Comparison of ENCODE assay signal across 26 cellular contexts in the genomic region with DNA sequence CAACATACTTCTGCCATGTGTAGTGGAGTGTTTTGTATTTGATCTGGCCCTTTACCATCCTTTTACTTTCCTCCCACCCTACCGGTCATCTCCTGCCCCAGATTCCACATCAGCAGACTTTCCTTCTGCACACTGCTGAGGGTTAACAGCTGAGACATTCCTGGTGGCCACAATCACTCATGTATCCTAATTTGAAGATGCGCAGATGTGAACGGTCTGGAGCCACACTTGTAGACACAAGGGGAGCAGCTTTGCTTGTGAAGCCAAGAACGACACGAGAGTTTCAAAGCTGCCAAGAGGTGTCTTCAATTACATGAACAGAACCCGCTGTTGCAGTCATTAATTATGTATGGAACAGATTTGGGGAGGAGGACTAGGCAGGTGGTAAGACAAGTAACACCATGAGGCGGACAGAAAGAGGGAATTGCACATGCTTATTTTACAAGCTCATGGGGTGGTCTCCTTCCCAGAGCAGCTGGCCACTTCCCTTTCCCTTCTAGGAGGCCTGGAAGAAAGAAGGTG.
"Had no signal": no experiment of that assay in that cellular context is flagged by ENCODE, and none has a peak within 500 bp of the region (broad histone marks: within the 10 kb centered on the region; RNA-seq: fewer than 3 reads in every experiment).

No MANE protein-coding gene starts in this region.

- DNase-seq: dorsolateral prefrontal cortex; effector CD8-positive, alpha-beta T cell; endodermal cell; foreskin fibroblast; gastrocnemius medialis; heart left ventricle; kidney; mesenchymal stem cell; mucosa of descending colon; naive thymus-derived CD4-positive, alpha-beta T cell; stimulated activated CD4-positive, alpha-beta T cell treated with anti-CD3 and anti-CD28 coated beads, Interleukin-2, amount 100 ng/mL, for 24 hours; stimulated activated CD4-positive, alpha-beta T cell treated with anti-CD3 and anti-CD28 coated beads, Interleukin-4, amount 100 ng/mL, for 24 hours; stimulated activated naive CD4-positive, alpha-beta T cell treated with Interleukin-2 at 50 U/mL for 16 hours; stomach; thyroid gland; trophoblast cell had no signal

- FAIRE-seq: kidney had no signal

- ATAC-seq: esophagus mucosa; heart left ventricle; left lobe of liver; mucosa of descending colon; naive thymus-derived CD4-positive, alpha-beta T cell; sciatic nerve; stimulated activated effector memory CD8-positive, alpha-beta T cell treated with anti-CD3 and anti-CD28 coated beads, Interleukin-12 subunit alpha, Interleukin-12 subunit beta, amount 100 ng/mL, for 72 hours had no signal

- H3K36me3 ChIP-seq: gastrocnemius medialis, heart left ventricle, neural progenitor cell, right atrium auricular region, stomach, thyroid gland, vagina had no signal

- H3K4me3 ChIP-seq: dorsolateral prefrontal cortex, gastrocnemius medialis, heart left ventricle, hepatocyte, mucosa of descending colon, neural progenitor cell, right atrium auricular region, stomach, thyroid gland, vagina had no signal

- H3K9me3 ChIP-seq: gastrocnemius medialis, mucosa of descending colon, stomach, thyroid gland, vagina had no signal

- H3K27me3 ChIP-seq: gastrocnemius medialis, heart left ventricle, hepatocyte, neural progenitor cell, right atrium auricular region, stomach, thyroid gland, vagina had no signal

- H3K27ac ChIP-seq: dorsolateral prefrontal cortex, epithelial cell of prostate, gastrocnemius medialis, heart left ventricle, hepatocyte, neural progenitor cell, parathyroid adenoma, right atrium auricular region, stomach, thyroid gland, vagina had no signal
